Comparison of ENCODE assay signal across 8 cellular contexts in genomic region chr6:28335564-28336283, GRCh38. TPM values are rescaled to one million over a fixed set of nuclear protein-coding genes. Genes with fewer than 3 reads are reported as not detected.
DNase-seq lines count a peak whose midpoint lies in the region; ATAC-seq, FAIRE-seq and TF ChIP-seq lines count a peak whose summit lies in the region.

Gene ZSCAN31, minus strand, starts transcription at chr6:28336148. Its CDS starts 6,465 bp downstream, at chr6:28329683.

- TF ChIP-seq CTCF in D721Med (IDR thresholded peaks at IDR 0.05; ENCODE audit: insufficient read depth, missing control alignments) (no peak), fibroblast of pulmonary artery (IDR thresholded peaks at IDR 0.05; ENCODE audit: low read length, missing control alignments) (no peak)

- TF ChIP-seq RAD21 in Ishikawa (IDR thresholded peaks at IDR 0.05; ENCODE audit: low read depth): no peak

- H3K4me1 Mint-ChIP-seq in naive thymus-derived CD8-positive, alpha-beta T cell: peaks cover 0 to 11% (median 8%) of the 10 kb centered on the region in 4 donors

- peak within 1 kb of the TSS; percentile 73 for H3K4me3 ChIP-seq in fibroblast of pulmonary artery (replicated peaks; ENCODE audit: low read depth, low read length)

- FAIRE-seq in D721Med (lab: Jason Lieb, UNC): peak; percentile 35
- peak; percentile 82 for FAIRE-seq in RCC 7860 (lab: Jason Lieb, UNC)

- H3K27me3 Mint-ChIP-seq in naive thymus-derived CD8-positive, alpha-beta T cell: no peaks in the 10 kb centered on the region

- H3K4me3 Mint-ChIP-seq in naive thymus-derived CD8-positive, alpha-beta T cell: no peak within 1 kb of the TSS

- no peak within 1 kb of the TSS for H3K27ac Mint-ChIP-seq in naive thymus-derived CD8-positive, alpha-beta T cell

- DNase-seq in D721Med (ENCODE audit: insufficient read length, low spot score): peak; percentile 58
- peak; percentile 92 for DNase-seq in RCC 7860 (ENCODE audit: low spot score)
- peak; percentile 66 for DNase-seq in activated T-helper 9 cell treated with anti-CD3 and anti-CD28 coated beads, Interleukin-2, amount 50 U/mL, for 16 hours (ENCODE audit: low read depth)
- peak; percentile 99 for DNase-seq in fibroblast of pulmonary artery (ENCODE audit: low read depth)
- DNase-seq in naive thymus-derived CD8-positive, alpha-beta T cell: peak; percentile 62 to 92 (median 76)
- DNase-seq in stimulated activated naive CD4-positive, alpha-beta T cell (lab: John Stamatoyannopoulos, UW): peak; percentile 66 to 86 (median 73)

- POLR2A ChIA-PET in naive thymus-derived CD8-positive, alpha-beta T cell (lab: Charles Lee): interaction anchor here (0.5 to 2.3 kb wide), 13 partner anchors 9 to 1159 kb away, joined by 3 to 15 read pairs (median 4); partner anchors contain the start of genes ZKSCAN3, ZKSCAN8, ZNF165 and ZSCAN26

- peaks cover 0 to 8% (median 5%) of the 10 kb centered on the region in 9 donors for H3K9me3 Mint-ChIP-seq in naive thymus-derived CD8-positive, alpha-beta T cell

- no peaks in the 10 kb centered on the region for H3K36me3 Mint-ChIP-seq in naive thymus-derived CD8-positive, alpha-beta T cell

- ATAC-seq in GM21529 (IDR thresholded peaks at IDR 0.05; ENCODE audit: unreplicated experiment): peak; percentile 89
- ATAC-seq in naive thymus-derived CD8-positive, alpha-beta T cell: peak; percentile 88 to 91

- no peak for TF ChIP-seq EP300 in Ishikawa (IDR thresholded peaks at IDR 0.05; ENCODE audit: borderline replicate concordance)

TF ChIP-seq in Ishikawa, 13 proteins besides CTCF, POLR2A, EP300 and RAD21:
- peak; percentile 19; the same call in 1 of the 2 replicates for TF ChIP-seq TAF1 (IDR thresholded peaks at IDR 0.05; ENCODE audit: low read depth)
- no peak for TF ChIP-seq TCF12 (IDR thresholded peaks at IDR 0.05; ENCODE audit: low read depth)

RNA-seq across cellular contexts. Expression of gene ZSCAN31, which starts in this region (rescaled TPM):
- total RNA-seq in naive thymus-derived CD8-positive, alpha-beta T cell: 1 to 10 TPM; 1.8 to 2.8 TPM
- polyA plus RNA-seq in naive thymus-derived CD8-positive, alpha-beta T cell: 1 to 10 TPM in 1 of 3 donors, under 1 TPM in 2; 0.79 to 1.0 (median 0.98) TPM

Comparison
In these comparisons a context has a peak if more than half of its experiments do, and no peak if none do; other contexts are left out.
1. Peak in every context shown above with its lines: DNase-seq, ATAC-seq and H3K4me3 ChIP-seq.